In the genomic region with DNA sequence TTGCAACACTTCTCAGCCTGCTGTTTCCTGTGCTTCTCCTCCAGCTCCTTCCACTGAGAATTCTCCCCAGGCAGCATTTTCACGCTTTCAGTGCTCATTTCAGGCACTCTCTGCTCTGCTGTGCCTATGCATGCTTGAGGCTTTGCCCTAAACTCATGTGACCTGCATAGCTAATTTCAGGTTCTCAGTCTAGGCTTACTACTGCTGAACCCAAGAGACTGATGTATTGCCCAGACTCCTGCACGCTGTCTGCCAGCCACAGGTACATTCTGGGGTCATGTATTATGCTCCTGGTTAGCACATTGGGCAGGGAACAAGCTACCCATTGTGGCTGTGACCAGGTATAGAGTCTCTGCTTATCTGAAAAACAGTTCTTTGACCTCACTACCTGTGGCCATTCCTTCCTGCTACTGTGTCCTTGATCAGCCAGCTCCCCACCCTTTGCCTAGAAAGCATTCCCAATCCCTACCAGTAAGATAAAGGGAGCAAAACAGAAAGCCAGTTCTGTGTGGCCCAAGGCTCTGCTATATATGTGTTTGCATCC, we compare ENCODE assay signal across 18 cellular contexts. TPM values are rescaled to one million over a fixed set of nuclear protein-coding genes. Genes with fewer than 3 reads are reported as not detected.
DNase-seq lines count a peak whose midpoint lies in the region; ATAC-seq and TF ChIP-seq lines count a peak whose summit lies in the region.
"Had no signal": no experiment of that assay in that cellular context is flagged by ENCODE, and none has a peak within 500 bp of the region (broad histone marks: within the 10 kb centered on the region; RNA-seq: fewer than 3 reads in every experiment).

No MANE protein-coding gene starts in this region.

- H3K27me3 ChIP-seq in H9 (ENCODE audit: insufficient read depth, low read length) = no peaks in the 10 kb centered on the region
- H3K27me3 ChIP-seq in right atrium auricular region = no peaks in the 10 kb centered on the region
- H3K27me3 ChIP-seq in CD8-positive, alpha-beta T cell (ENCODE audit: insufficient read depth, low read length) = peaks cover 3% of the 10 kb centered on the region
- H3K27me3 ChIP-seq in GM23248 (replicated peaks; ENCODE audit: insufficient read depth) = no peaks in the 10 kb centered on the region
- H3K27me3 ChIP-seq: adrenal gland, gastrocnemius medialis, vagina had no signal

- no peaks in the 10 kb centered on the region for H3K79me1 ChIP-seq in H9 (ENCODE audit: insufficient read depth, low read depth, low read length, poor library complexity, severe bottlenecking)

- H4K91ac ChIP-seq in H9 (ENCODE audit: insufficient read length, low read depth, low read length) = no peak overlapping the region

- H3K9me2 ChIP-seq in GM23248 (ENCODE audit: insufficient read depth) = no peaks in the 10 kb centered on the region
- H3K9me2 ChIP-seq: SK-N-SH had no signal

- H3T11ph ChIP-seq in H9 (ENCODE audit: low read length) = no peak overlapping the region

- peak overlapping the region in 1 of 3 experiments; percentile 29; a peak in 2 of 7 replicates for H3K27ac Mint-ChIP-seq in H9
- no peak overlapping the region for H3K27ac Mint-ChIP-seq in CD8-positive, alpha-beta T cell
- H3K27ac Mint-ChIP-seq: activated T-helper 1 cell treated with anti-CD3 and anti-CD28 coated beads, Interleukin-12 subunit alpha, Interleukin-12 subunit beta, Interleukin-2, Interleukin-4 antibody, amounts not matched to agents 30 ng/mL and 10 ng/mL and 1 ng/mL, durations not matched to agents 14 hours and 24 hours and 36 hours had no signal

- H3K9me3 ChIP-seq in H9 (ENCODE audit: control insufficient read depth, low read depth, low read length) (no peaks in the 10 kb centered on the region), right atrium auricular region (no peaks in the 10 kb centered on the region), GM23248 (ENCODE audit: low read depth) (no peaks in the 10 kb centered on the region)
- H3K9me3 ChIP-seq in CD8-positive, alpha-beta T cell (ENCODE audit: low read length) = no peaks in the 10 kb centered on the region
- H3K9me3 ChIP-seq: adrenal gland, gastrocnemius medialis, SK-N-SH, vagina had no signal

- no peak overlapping the region for H3K27ac ChIP-seq in H9 (ENCODE audit: insufficient read length, low read depth, low read length)
- 0 out of 2 replicates have a peak overlapping the region, but pooled peaks have one; percentile 4 for H3K27ac ChIP-seq in VCaP
- peak overlapping the region; percentile 53 to 79 for H3K27ac ChIP-seq in right atrium auricular region
- H3K27ac ChIP-seq in CD8-positive, alpha-beta T cell (ENCODE audit: low read depth, low read length) = no peak overlapping the region
- H3K27ac ChIP-seq in GM23248 = no peak overlapping the region
- H3K27ac ChIP-seq: adrenal gland, gastrocnemius medialis, vagina had no signal

- no CpG with 5 or more reads among the region's 2 CpGs for WGBS in H9 (ENCODE audit: extremely low coverage, insufficient read length, low lambda C conversion rate)
- 8 to 9% methylated on average over 2 of the region's 2 CpGs for WGBS in GM23248 (ENCODE audit: low coverage in 1 of 2, low lambda C conversion rate in 2 of 2, missing lambda C conversion rate in 2 of 2), 2 experiments

- H3K9ac ChIP-seq in H9 (ENCODE audit: extremely low read depth, insufficient read length, low read length) = no peak overlapping the region
- no peak overlapping the region for H3K9ac ChIP-seq in GM23248
- H3K9ac ChIP-seq: SK-N-SH had no signal

- no peak overlapping the region for H3K23ac ChIP-seq in H9 (ENCODE audit: insufficient read length, low read depth, low read length)

- no peaks in the 10 kb centered on the region; the same call in 1 of the 2 replicates for H3K27me3 Mint-ChIP-seq in H9 (ENCODE audit: low read depth)
- H3K27me3 Mint-ChIP-seq in CD8-positive, alpha-beta T cell (ENCODE audit: low read depth) = peaks cover 5% of the 10 kb centered on the region

- no peak for TF ChIP-seq CTCF in H9 (conservative IDR thresholded peaks at IDR 0.05)
- no peak for TF ChIP-seq CTCF in VCaP (conservative IDR thresholded peaks at IDR 0.05)
- no peak for TF ChIP-seq CTCF in right atrium auricular region (IDR thresholded peaks at IDR 0.05)
- no peak for TF ChIP-seq CTCF in omental fat pad (IDR thresholded peaks at IDR 0.05)
- TF ChIP-seq CTCF in CD8-positive, alpha-beta T cell (IDR thresholded peaks at IDR 0.05) = no peak

- no peaks in the 10 kb centered on the region for H3K23me2 ChIP-seq in H9 (ENCODE audit: insufficient read length, low read depth, low read length, poor library complexity, severe bottlenecking)

- peak overlapping the region; percentile 27 for H3K56ac ChIP-seq in H9 (ENCODE audit: insufficient read length, low read depth, low read length)

- peak overlapping the region; percentile 42 for H2BK12ac ChIP-seq in H9 (ENCODE audit: insufficient read length, low read depth, low read length)

- H3K14ac ChIP-seq in H9 (ENCODE audit: insufficient read depth, low read length) = no peak overlapping the region

- H3K4me3 ChIP-seq in right atrium auricular region (no peak overlapping the region), GM23248 (no peak overlapping the region)
- H3K4me3 ChIP-seq in CD8-positive, alpha-beta T cell (ENCODE audit: low read depth, low read length) = no peak overlapping the region
- H3K4me3 ChIP-seq: adrenal gland, gastrocnemius medialis, vagina had no signal

- CTCF ChIA-PET in CD8-positive, alpha-beta T cell (lab: Charles Lee) = interaction anchor here (1.0 kb wide), 1 partner anchor 11 kb away, joined by 3 read pairs; no protein-coding TSS in a partner anchor

- no peak overlapping the region for H4K8ac ChIP-seq in H9 (replicated peaks; ENCODE audit: insufficient read length, low read depth, low read length)

- H3K18ac ChIP-seq in H9 (ENCODE audit: insufficient read length, low read depth, low read length) = peak overlapping the region; percentile 23

- POLR2A ChIA-PET in CD8-positive, alpha-beta T cell (lab: Charles Lee) = no interaction called here

- no peaks in the 10 kb centered on the region for H3F3A ChIP-seq in GM23248 (ENCODE audit: insufficient read depth)

- no peaks in the 10 kb centered on the region for H3K9me3 Mint-ChIP-seq in H9
- H3K9me3 Mint-ChIP-seq in CD8-positive, alpha-beta T cell = no peaks in the 10 kb centered on the region
- H3K9me3 Mint-ChIP-seq: activated T-helper 1 cell treated with anti-CD3 and anti-CD28 coated beads, Interleukin-12 subunit alpha, Interleukin-12 subunit beta, Interleukin-2, Interleukin-4 antibody, amounts not matched to agents 30 ng/mL and 10 ng/mL and 1 ng/mL, durations not matched to agents 14 hours and 24 hours and 36 hours had no signal

- H2BK15ac ChIP-seq in H9 (ENCODE audit: low read depth, low read length) = no peak overlapping the region

- no peak overlapping the region for H4K5ac ChIP-seq in H9 (ENCODE audit: insufficient read length, low read depth, low read length)

- H2BK5ac ChIP-seq in H9 (ENCODE audit: insufficient read length, low read length) = no peak overlapping the region

- H2AFZ ChIP-seq in H9 (ENCODE audit: low read length) (no peak overlapping the region), GM23248 (no peak overlapping the region)

- no peaks in the 10 kb centered on the region for H3K36me3 ChIP-seq in right atrium auricular region
- H3K36me3 ChIP-seq in CD8-positive, alpha-beta T cell (ENCODE audit: insufficient read depth, low read length) = no peaks in the 10 kb centered on the region
- H3K36me3 ChIP-seq in GM23248 (ENCODE audit: low read depth) = no peaks in the 10 kb centered on the region
- H3K36me3 ChIP-seq: adrenal gland, gastrocnemius medialis, vagina had no signal

- in situ Hi-C loops in GM23248 (cut with MboI) = loop anchor here (10.0 kb wide), 1 partner anchor 65 kb away; no protein-coding TSS in a partner anchor

- H3K36me3 Mint-ChIP-seq in H9 (ENCODE audit: insufficient read depth in 1 of 3, low read depth in 3 of 3) = no peaks in the 10 kb centered on the region
- no peaks in the 10 kb centered on the region for H3K36me3 Mint-ChIP-seq in CD8-positive, alpha-beta T cell

- peaks cover 7% of the 10 kb centered on the region; the same call in 1 of the 2 replicates for H3K4me1 ChIP-seq in H9 (ENCODE audit: insufficient read depth, low read length)
- peaks cover 0 to 27% of the 10 kb centered on the region in 2 donors for H3K4me1 ChIP-seq in right atrium auricular region
- peaks cover 4% of the 10 kb centered on the region for H3K4me1 ChIP-seq in CD8-positive, alpha-beta T cell (ENCODE audit: insufficient read depth, low read length)
- H3K4me1 ChIP-seq in GM23248 (ENCODE audit: insufficient read depth) = no peaks in the 10 kb centered on the region
- H3K4me1 ChIP-seq: adrenal gland, gastrocnemius medialis, vagina had no signal

- H3K4me1 Mint-ChIP-seq in H9 = peaks cover 21 to 24% of the 10 kb centered on the region in 2 experiments
- no peaks in the 10 kb centered on the region for H3K4me1 Mint-ChIP-seq in CD8-positive, alpha-beta T cell (ENCODE audit: low read depth)

- no peak overlapping the region for H3K4me3 Mint-ChIP-seq in H9
- no peak overlapping the region for H3K4me3 Mint-ChIP-seq in CD8-positive, alpha-beta T cell
- H3K4me3 Mint-ChIP-seq: activated T-helper 1 cell treated with anti-CD3 and anti-CD28 coated beads, Interleukin-12 subunit alpha, Interleukin-12 subunit beta, Interleukin-2, Interleukin-4 antibody, amounts not matched to agents 30 ng/mL and 10 ng/mL and 1 ng/mL, durations not matched to agents 14 hours and 24 hours and 36 hours had no signal

- H4K20me1 ChIP-seq in H9 (ENCODE audit: control insufficient read depth, insufficient read depth, insufficient read length) = no peaks in the 10 kb centered on the region
- no peaks in the 10 kb centered on the region for H4K20me1 ChIP-seq in GM23248 (ENCODE audit: insufficient read depth)

- no peak overlapping the region for H2BK120ac ChIP-seq in H9 (ENCODE audit: low read depth, low read length, poor library complexity, severe bottlenecking)

- no peak overlapping the region for H2BK20ac ChIP-seq in H9 (ENCODE audit: low read depth, low read length, poor library complexity, severe bottlenecking)

- DNase-seq in H9 = no peak
- no peak for DNase-seq in right atrium auricular region (ENCODE audit: low spot score)
- no peak for DNase-seq in omental fat pad (ENCODE audit: low spot score)
- DNase-seq in NCI-H510A treated with DMSO at 0.1 percent for 48 hours (lab: John Stamatoyannopoulos, UW) = no peak
- no peak for DNase-seq in CD8-positive, alpha-beta T cell
- DNase-seq in GM23248 = no peak
- DNase-seq: adrenal gland; gastrocnemius medialis; NCI-H1092; NCI-H2171; SK-N-SH; stimulated activated naive CD8-positive, alpha-beta T cell treated with anti-CD3 and anti-CD28 coated beads, Interleukin-15, Interleukin-2, amounts not matched to agents 100 U/mL and 50 U/mL, for 24 hours had no signal

- no peak overlapping the region for H3K4ac ChIP-seq in H9 (ENCODE audit: low read depth, low read length)

- peak; percentile 28 for ATAC-seq in omental fat pad (ENCODE audit: low FRiP score)
- no peak for ATAC-seq in HG02798 (IDR thresholded peaks at IDR 0.05; ENCODE audit: poor library complexity, unreplicated experiment)
- no peak for ATAC-seq in CD8-positive, alpha-beta T cell
- ATAC-seq: gastrocnemius medialis; stimulated activated naive CD8-positive, alpha-beta T cell treated with anti-CD3 and anti-CD28 coated beads, Interleukin-15, Interleukin-2, amounts not matched to agents 100 U/mL and 50 U/mL, for 24 hours had no signal

- intact Hi-C loops in CD8-positive, alpha-beta T cell (cut with DNase I, micrococcal nuclease) = no loop called here

- no peak overlapping the region for H2AK5ac ChIP-seq in H9 (ENCODE audit: insufficient read length, low read length)

- H3K4me2 ChIP-seq in H9 (ENCODE audit: insufficient read depth, insufficient read length, low read length) (no peak overlapping the region), GM23248 (ENCODE audit: unreplicated experiment) (no peak overlapping the region)
- H3K4me2 ChIP-seq: SK-N-SH had no signal

- no peaks in the 10 kb centered on the region for H3K79me2 ChIP-seq in H9 (ENCODE audit: insufficient read depth, low read length)
- H3K79me2 ChIP-seq in GM23248 (ENCODE audit: insufficient read depth) = no peaks in the 10 kb centered on the region

RNA-seq across cellular contexts. Expression of gene PIP5K1B, which starts 34.7 kb away (rescaled TPM):
- total RNA-seq in H9 (2021) (1.7 and 2.5 TPM in 2 replicates), right atrium auricular region (10 to 100 TPM; 18.4 to 44.8 TPM), omental fat pad (10 to 100 TPM in 1 of 4 donors, 1 to 10 TPM in 3; 1.9 to 14.3 (median 3.2) TPM)
- under 1 TPM; 0.19 to 0.43 TPM for total RNA-seq in CD8-positive, alpha-beta T cell
- not detected in 2 replicates for total RNA-seq in GM23248 (2014; rRNA removed; shearing (Covaris generic))
- not detected in 2 replicates for polyA plus RNA-seq in GM23248 (2016; fragmentation: Nextera tagmentation; extraction: Ambion mirVana)
- total RNA-seq: G401 had no signal
- polyA plus RNA-seq: endothelial cell of umbilical vein, SK-N-SH had no signal

Comparison
In these comparisons a context has a peak if more than half of its experiments do, and no peak if none do; other contexts are left out.
1. H3K27ac ChIP-seq: peak in VCaP (single experiment) and right atrium auricular region (2 of 2); none in H9 (single experiment), CD8-positive, alpha-beta T cell (single experiment) and GM23248 (single experiment).